In the genomic region with DNA sequence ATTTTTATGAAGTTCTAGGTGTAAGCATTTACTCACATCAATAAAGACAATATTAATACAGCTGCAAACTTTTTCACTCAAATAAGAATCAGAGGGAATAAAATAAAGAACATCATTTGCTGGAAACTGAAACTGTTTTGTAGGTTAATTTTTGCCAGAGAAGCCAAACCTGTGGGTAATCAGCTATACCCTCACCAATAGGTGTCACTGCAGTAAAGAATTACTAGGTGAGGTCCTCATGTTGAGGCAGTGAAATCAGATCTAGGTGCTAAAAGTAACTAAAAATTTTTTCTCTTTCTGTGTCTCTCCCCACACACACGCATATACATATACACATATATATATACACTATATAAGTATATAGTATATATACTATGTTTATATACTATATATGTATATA, we compare ENCODE assay signal across 8 cellular contexts.
DNase-seq lines count a peak whose midpoint lies in the region; ATAC-seq and TF ChIP-seq lines count a peak whose summit lies in the region.

No MANE protein-coding gene starts in this region.

- TF ChIP-seq CTCF in MCF 10A (IDR thresholded peaks at IDR 0.05; ENCODE audit: unreplicated experiment), result peak; percentile 59
- TF ChIP-seq CTCF in breast epithelium (IDR thresholded peaks at IDR 0.05), result no peak
- peak in 3 of 6 experiments; percentile 17 to 43 (median 25) for TF ChIP-seq CTCF in thyroid gland (IDR thresholded peaks at IDR 0.05)

- H3K27me3 ChIP-seq in breast epithelium (no peaks in the 10 kb centered on the region), mesenchymal stem cell (ENCODE audit: control insufficient read depth in 1 of 2, insufficient read depth in 1 of 2, low read length in 2 of 2) (no peaks in the 10 kb centered on the region), thyroid gland (no peaks in the 10 kb centered on the region)

- no peak overlapping the region for H2BK120ac ChIP-seq in mesenchymal stem cell (ENCODE audit: low read depth, low read length)

- no peaks in the 10 kb centered on the region for H3K9me3 ChIP-seq in breast epithelium
- H3K9me3 ChIP-seq in mesenchymal stem cell (ENCODE audit: control insufficient read depth, low read length), result no peaks in the 10 kb centered on the region
- no peaks in the 10 kb centered on the region for H3K9me3 ChIP-seq in thyroid gland

- no peak overlapping the region for H2BK15ac ChIP-seq in mesenchymal stem cell (ENCODE audit: low read depth, poor library complexity, severe bottlenecking)

- no peak overlapping the region for H3K4me3 Mint-ChIP-seq in MCF 10A (ENCODE audit: unreplicated experiment)

- no peak overlapping the region for H3K14ac ChIP-seq in mesenchymal stem cell (ENCODE audit: low read length in 2 of 2)

- H3K36me3 Mint-ChIP-seq in MCF 10A (ENCODE audit: insufficient read depth, unreplicated experiment), result no peaks in the 10 kb centered on the region

- POLR2A ChIA-PET in MCF 10A (lab: Yijun Ruan, JAX), result no interaction called here

- no peaks in the 10 kb centered on the region for H3K27me3 Mint-ChIP-seq in MCF 10A (ENCODE audit: insufficient read depth, unreplicated experiment)

- CTCF ChIA-PET in MCF 10A (lab: Yijun Ruan, JAX), result interaction anchor here (0.5 to 2.3 kb wide), 16 partner anchors 12 to 1203 kb away, joined by 3 to 22 read pairs (median 4); no protein-coding TSS in a partner anchor

- BruUV-seq in MCF 10A (replicated peaks; lab: Mats Ljungman, UMichigan), result no TSS peak

- no peak overlapping the region for H3K4ac ChIP-seq in mesenchymal stem cell (ENCODE audit: low read depth in 1 of 2, low read length in 2 of 2)

- H4K8ac ChIP-seq in mesenchymal stem cell (ENCODE audit: low read length), result no peak overlapping the region

- no peaks in the 10 kb centered on the region for H3K79me1 ChIP-seq in mesenchymal stem cell (replicated peaks; ENCODE audit: low read length, poor library complexity, severe bottlenecking)

- intact Hi-C loops in MCF 10A (cut with micrococcal nuclease) (loop anchor here (1.0 to 5.0 kb wide), 3 partner anchors 1020 to 1366 kb away; no protein-coding TSS in a partner anchor), breast epithelium (cut with DNase I; ENCODE audit: low total_unique reads) (no loop called here), thyroid gland (cut with DNase I) (no loop called here)

- H3K4me1 ChIP-seq in breast epithelium, result no peaks in the 10 kb centered on the region
- H3K4me1 ChIP-seq in mesenchymal stem cell (ENCODE audit: control insufficient read depth, insufficient read depth, low read depth, low read length), result no peaks in the 10 kb centered on the region
- no peaks in the 10 kb centered on the region for H3K4me1 ChIP-seq in thyroid gland

- H3K36me3 ChIP-seq in breast epithelium, result no peaks in the 10 kb centered on the region
- no peaks in the 10 kb centered on the region for H3K36me3 ChIP-seq in mesenchymal stem cell (ENCODE audit: control insufficient read depth in 1 of 2, insufficient read depth in 2 of 2, low read depth in 1 of 2, low read length in 2 of 2)
- H3K36me3 ChIP-seq in thyroid gland, result no peaks in the 10 kb centered on the region

- no peak overlapping the region for H2BK12ac ChIP-seq in mesenchymal stem cell (ENCODE audit: low read length in 2 of 2)

- no peak overlapping the region for H3K4me2 ChIP-seq in mesenchymal stem cell (ENCODE audit: low read length, poor library complexity, severe bottlenecking)

- WGBS in mesenchymal stem cell, result no CpG with 5 or more reads among the region's 1 CpG
- WGBS in thyroid gland, 2 donors, result 36 to 54% methylated on average over 1 of the region's 1 CpG

- H3K27ac Mint-ChIP-seq in MCF 10A (ENCODE audit: low read depth, unreplicated experiment), result no peak overlapping the region

- no peak overlapping the region for H2AK5ac ChIP-seq in mesenchymal stem cell (ENCODE audit: low read length, severe bottlenecking)

- in situ Hi-C loops in SK-MEL-5 (cut with HindIII; ENCODE audit: low pct_unique_long_range_greater_than_20kb, low sequenced_read_pairs), result no loop called here

- no peak overlapping the region for H2AFZ ChIP-seq in mesenchymal stem cell (ENCODE audit: low read depth, low read length)

- H3K27ac ChIP-seq in breast epithelium (no peak overlapping the region), mesenchymal stem cell (ENCODE audit: low read length, poor library complexity, severe bottlenecking) (no peak overlapping the region), thyroid gland (no peak overlapping the region)

- TF ChIP-seq POLR2A in breast epithelium (IDR thresholded peaks at IDR 0.05), result no peak
- TF ChIP-seq POLR2A in thyroid gland (IDR thresholded peaks at IDR 0.05), result no peak

- H3K9ac ChIP-seq in mesenchymal stem cell (ENCODE audit: low read length), result no peak overlapping the region

- no peaks in the 10 kb centered on the region for H3K9me3 Mint-ChIP-seq in MCF 10A (ENCODE audit: unreplicated experiment)

- no peak overlapping the region for H3K18ac ChIP-seq in mesenchymal stem cell (ENCODE audit: low read depth in 1 of 2, low read length in 2 of 2)

- no peak overlapping the region for H4K91ac ChIP-seq in mesenchymal stem cell (ENCODE audit: low read length)

- peak; percentile 67 for DNase-seq in MCF 10A (ENCODE audit: unreplicated experiment)
- DNase-seq in breast epithelium (ENCODE audit: low spot score in 2 of 2), result no peak
- DNase-seq in SK-MEL-5 (ENCODE audit: low read depth, low spot score), result peak; percentile 39
- DNase-seq in mesenchymal stem cell, result peak; percentile 17
- no peak for DNase-seq in NCI-H2227 treated with DMSO at 0.1 percent for 48 hours (lab: John Stamatoyannopoulos, UW)
- DNase-seq in thyroid gland, result no peak

- H3K4me3 ChIP-seq in breast epithelium, result no peak overlapping the region
- no peak overlapping the region for H3K4me3 ChIP-seq in mesenchymal stem cell (ENCODE audit: insufficient read depth in 1 of 2, low read depth in 1 of 2, low read length in 2 of 2)
- no peak overlapping the region for H3K4me3 ChIP-seq in thyroid gland (replicated peaks in 1 of 3)

- no peak overlapping the region for H2BK5ac ChIP-seq in mesenchymal stem cell (ENCODE audit: low read depth, low read length, poor library complexity, severe bottlenecking)

- peak; percentile 53 for ATAC-seq in HG02970 (IDR thresholded peaks at IDR 0.05; ENCODE audit: low FRiP score, unreplicated experiment)
- ATAC-seq in HG03095 (IDR thresholded peaks at IDR 0.05; ENCODE audit: unreplicated experiment), result no peak

- H3K4me1 Mint-ChIP-seq in MCF 10A (ENCODE audit: insufficient read depth, unreplicated experiment), result peaks cover 20% of the 10 kb centered on the region

- H3K23ac ChIP-seq in mesenchymal stem cell (ENCODE audit: low read length in 2 of 2), result no peak overlapping the region

Comparison
In these comparisons a context has a peak if more than half of its experiments do, and no peak if none do; other contexts are left out.
1. DNase-seq: peak in MCF 10A (single experiment), SK-MEL-5 (single experiment) and mesenchymal stem cell (single experiment); none in breast epithelium (0 of 2), NCI-H2227 treated with DMSO at 0.1 percent for 48 hours (single experiment) and thyroid gland (0 of 2).